31 cellular contexts compared by ENCODE assay signal in genomic region chr5:170000155-170000554, GRCh38. TPM values are rescaled to one million over a fixed set of nuclear protein-coding genes. Genes with fewer than 3 reads are reported as not detected.
"Had no signal": no experiment of that assay in that cellular context is flagged by ENCODE, and none has a peak within 500 bp of the region (broad histone marks: within the 10 kb centered on the region; RNA-seq: fewer than 3 reads in every experiment).

No MANE protein-coding gene starts in this region.

- ATAC-seq: stimulated activated effector memory CD8-positive, alpha-beta T cell treated with anti-CD3 and anti-CD28 coated beads, Interleukin-12 subunit alpha, Interleukin-12 subunit beta, amount 100 ng/mL, for 72 hours; stimulated activated memory B cell treated with anti-CD40 and anti-IgM and Interleukin-4, amounts not matched to agents 10 μg/mL and 1 μg/mL and 100 μg/mL, for 72 hours; stimulated activated naive B cell treated with anti-CD40 and anti-IgM and Interleukin-4, amounts not matched to agents 10 μg/mL and 1 μg/mL and 100 μg/mL, for 72 hours; stimulated activated naive CD8-positive, alpha-beta T cell treated with anti-CD3 and anti-CD28 coated beads, Interleukin-15, amount 100 ng/mL, for 72 hours; stimulated activated naive CD8-positive, alpha-beta T cell treated with anti-CD3 and anti-CD28 coated beads, Interleukin-15, Interleukin-2, amounts not matched to agents 100 U/mL and 50 U/mL, for 24 hours; upper lobe of right lung had no signal

- H3K4me1 ChIP-seq: stomach, suprapubic skin, testis, thyroid gland, tibial artery, tibial nerve, transverse colon, upper lobe of left lung, upper lobe of right lung, uterus, vagina had no signal

- H3K9me3 Mint-ChIP-seq: stimulated activated effector memory CD8-positive, alpha-beta T cell treated with anti-CD3 and anti-CD28 coated beads, Interleukin-12 subunit alpha, Interleukin-12 subunit beta, amount 100 ng/mL, for 72 hours; stimulated activated naive B cell treated with anti-CD40 and anti-IgM and Interleukin-4, amounts not matched to agents 10 μg/mL and 1 μg/mL and 100 μg/mL, for 72 hours; type B pancreatic cell had no signal

- H3K36me3 ChIP-seq: stomach, suprapubic skin, thoracic aorta, thyroid gland, tibial artery, tibial nerve, transverse colon, upper lobe of left lung, upper lobe of right lung, uterus, vagina had no signal

- H3K27me3 Mint-ChIP-seq: stimulated activated memory B cell treated with anti-CD40 and anti-IgM and Interleukin-4, amounts not matched to agents 10 μg/mL and 1 μg/mL and 100 μg/mL, for 72 hours; stimulated activated naive B cell treated with anti-CD40 and anti-IgM and Interleukin-4, amounts not matched to agents 10 μg/mL and 1 μg/mL and 100 μg/mL, for 72 hours; stimulated activated naive CD8-positive, alpha-beta T cell treated with anti-CD3 and anti-CD28 coated beads, Interleukin-15, amount 100 ng/mL, for 72 hours; stimulated activated naive CD8-positive, alpha-beta T cell treated with anti-CD3 and anti-CD28 coated beads, Interleukin-15, Interleukin-2, amounts not matched to agents 100 ng/mL and 50 ng/mL, for 24 hours had no signal

- H3K4me1 Mint-ChIP-seq: stimulated activated effector memory CD8-positive, alpha-beta T cell treated with anti-CD3 and anti-CD28 coated beads, Interleukin-12 subunit alpha, Interleukin-12 subunit beta, amount 100 ng/mL, for 72 hours; stimulated activated memory B cell treated with anti-CD40 and anti-IgM and Interleukin-4, amounts not matched to agents 10 μg/mL and 1 μg/mL and 100 μg/mL, for 72 hours; stimulated activated naive CD8-positive, alpha-beta T cell treated with anti-CD3 and anti-CD28 coated beads, Interleukin-15, amount 100 ng/mL, for 72 hours had no signal

- H3K4me3 Mint-ChIP-seq: stimulated activated effector memory CD8-positive, alpha-beta T cell treated with anti-CD3 and anti-CD28 coated beads, Interleukin-12 subunit alpha, Interleukin-12 subunit beta, amount 100 ng/mL, for 72 hours; stimulated activated memory B cell treated with anti-CD40 and anti-IgM and Interleukin-4, amounts not matched to agents 10 μg/mL and 1 μg/mL and 100 μg/mL, for 72 hours; stimulated activated naive B cell treated with anti-CD40 and anti-IgM and Interleukin-4, amounts not matched to agents 10 μg/mL and 1 μg/mL and 100 μg/mL, for 72 hours; stimulated activated naive CD8-positive, alpha-beta T cell treated with anti-CD3 and anti-CD28 coated beads, Interleukin-15, amount 100 ng/mL, for 72 hours; stimulated activated naive CD8-positive, alpha-beta T cell treated with anti-CD3 and anti-CD28 coated beads, Interleukin-15, Interleukin-2, amounts not matched to agents 100 ng/mL and 50 ng/mL, for 24 hours; type B pancreatic cell had no signal

- H3K27me3 ChIP-seq: stomach, suprapubic skin, testis, thyroid gland, tibial artery, tibial nerve, transverse colon, upper lobe of left lung, upper lobe of right lung, uterus, vagina had no signal

- H3K9me3 ChIP-seq: stomach, suprapubic skin, testis, thoracic aorta, thyroid gland, tibial artery, tibial nerve, transverse colon, upper lobe of left lung, upper lobe of right lung, uterus, vagina had no signal

- H3K4me3 ChIP-seq: stomach, suprapubic skin, testis, thoracic aorta, thyroid gland, tibial artery, tibial nerve, transverse colon, upper lobe of left lung, upper lobe of right lung, uterus, vagina had no signal

- H3K36me3 Mint-ChIP-seq: type B pancreatic cell had no signal

- H3K27ac Mint-ChIP-seq: stimulated activated memory B cell treated with anti-CD40 and anti-IgM and Interleukin-4, amounts not matched to agents 10 μg/mL and 1 μg/mL and 100 μg/mL, for 72 hours; stimulated activated naive B cell treated with anti-CD40 and anti-IgM and Interleukin-4, amounts not matched to agents 10 μg/mL and 1 μg/mL and 100 μg/mL, for 72 hours; stimulated activated naive CD8-positive, alpha-beta T cell treated with anti-CD3 and anti-CD28 coated beads, Interleukin-15, amount 100 ng/mL, for 72 hours; stimulated activated naive CD8-positive, alpha-beta T cell treated with anti-CD3 and anti-CD28 coated beads, Interleukin-15, Interleukin-2, amounts not matched to agents 100 ng/mL and 50 ng/mL, for 24 hours; type B pancreatic cell had no signal

- DNase-seq: stimulated activated CD4-positive, alpha-beta T cell treated with anti-CD3 and anti-CD28 coated beads, Interleukin-2, amount 100 ng/mL, for 48 hours; stimulated activated CD4-positive, alpha-beta T cell treated with anti-CD3 and anti-CD28 coated beads, Interleukin-4, amount 100 ng/mL, for 1 hour; stimulated activated CD4-positive, alpha-beta T cell treated with anti-CD3 and anti-CD28 coated beads, Interleukin-4, amount 100 ng/mL, for 24 hours; stimulated activated CD4-positive, alpha-beta T cell treated with anti-CD3 and anti-CD28 coated beads, Interleukin-4, amount 100 ng/mL, for 4 hours; stimulated activated CD8-positive, alpha-beta memory T cell treated with anti-CD3 and anti-CD28 coated beads, Interleukin-4, amount 100 ng/mL, for 48 hours; stimulated activated naive B cell treated with anti-CD40 and anti-IgM and Interleukin-4, amounts not matched to agents 10 μg/mL and 1 μg/mL and 100 μg/mL, for 72 hours; stimulated activated naive CD4-positive, alpha-beta T cell; stimulated activated naive CD4-positive, alpha-beta T cell treated with Interleukin-2 at 50 U/mL for 16 hours; stimulated activated naive CD8-positive, alpha-beta T cell treated with anti-CD3 and anti-CD28 coated beads, Interleukin-15, amount 100 ng/mL, for 72 hours; stimulated activated naive CD8-positive, alpha-beta T cell treated with anti-CD3 and anti-CD28 coated beads, Interleukin-15, Interleukin-2, amounts not matched to agents 100 U/mL and 50 U/mL, for 24 hours; stomach; substantia nigra; testis; thyroid gland; tibial artery; transverse colon; trophoblast cell; upper lobe of left lung; upper lobe of right lung; uterus had no signal

- FAIRE-seq: urothelium cell line had no signal

- H3K27ac ChIP-seq: stomach, suprapubic skin, testis, thoracic aorta, thyroid gland, tibial artery, tibial nerve, transverse colon, upper lobe of left lung, upper lobe of right lung, uterus, vagina had no signal

RNA-seq across cellular contexts. Expression of gene INSYN2B, which starts 19.9 kb away (rescaled TPM):
- total RNA-seq: thyroid gland, transverse colon, ureter had no signal
- polyA plus RNA-seq: thymus had no signal
